1 cellular context compared by ENCODE assay signal in genomic region chr1:193259619-193260018, GRCh38.
TF ChIP-seq lines count a peak whose summit lies in the region.

No MANE protein-coding gene starts in this region.

TF ChIP-seq in GM23338, 12 proteins besides CTCF, POLR2A, EP300 and RAD21 (continued from another document):
- TF ChIP-seq, protein P1, sequence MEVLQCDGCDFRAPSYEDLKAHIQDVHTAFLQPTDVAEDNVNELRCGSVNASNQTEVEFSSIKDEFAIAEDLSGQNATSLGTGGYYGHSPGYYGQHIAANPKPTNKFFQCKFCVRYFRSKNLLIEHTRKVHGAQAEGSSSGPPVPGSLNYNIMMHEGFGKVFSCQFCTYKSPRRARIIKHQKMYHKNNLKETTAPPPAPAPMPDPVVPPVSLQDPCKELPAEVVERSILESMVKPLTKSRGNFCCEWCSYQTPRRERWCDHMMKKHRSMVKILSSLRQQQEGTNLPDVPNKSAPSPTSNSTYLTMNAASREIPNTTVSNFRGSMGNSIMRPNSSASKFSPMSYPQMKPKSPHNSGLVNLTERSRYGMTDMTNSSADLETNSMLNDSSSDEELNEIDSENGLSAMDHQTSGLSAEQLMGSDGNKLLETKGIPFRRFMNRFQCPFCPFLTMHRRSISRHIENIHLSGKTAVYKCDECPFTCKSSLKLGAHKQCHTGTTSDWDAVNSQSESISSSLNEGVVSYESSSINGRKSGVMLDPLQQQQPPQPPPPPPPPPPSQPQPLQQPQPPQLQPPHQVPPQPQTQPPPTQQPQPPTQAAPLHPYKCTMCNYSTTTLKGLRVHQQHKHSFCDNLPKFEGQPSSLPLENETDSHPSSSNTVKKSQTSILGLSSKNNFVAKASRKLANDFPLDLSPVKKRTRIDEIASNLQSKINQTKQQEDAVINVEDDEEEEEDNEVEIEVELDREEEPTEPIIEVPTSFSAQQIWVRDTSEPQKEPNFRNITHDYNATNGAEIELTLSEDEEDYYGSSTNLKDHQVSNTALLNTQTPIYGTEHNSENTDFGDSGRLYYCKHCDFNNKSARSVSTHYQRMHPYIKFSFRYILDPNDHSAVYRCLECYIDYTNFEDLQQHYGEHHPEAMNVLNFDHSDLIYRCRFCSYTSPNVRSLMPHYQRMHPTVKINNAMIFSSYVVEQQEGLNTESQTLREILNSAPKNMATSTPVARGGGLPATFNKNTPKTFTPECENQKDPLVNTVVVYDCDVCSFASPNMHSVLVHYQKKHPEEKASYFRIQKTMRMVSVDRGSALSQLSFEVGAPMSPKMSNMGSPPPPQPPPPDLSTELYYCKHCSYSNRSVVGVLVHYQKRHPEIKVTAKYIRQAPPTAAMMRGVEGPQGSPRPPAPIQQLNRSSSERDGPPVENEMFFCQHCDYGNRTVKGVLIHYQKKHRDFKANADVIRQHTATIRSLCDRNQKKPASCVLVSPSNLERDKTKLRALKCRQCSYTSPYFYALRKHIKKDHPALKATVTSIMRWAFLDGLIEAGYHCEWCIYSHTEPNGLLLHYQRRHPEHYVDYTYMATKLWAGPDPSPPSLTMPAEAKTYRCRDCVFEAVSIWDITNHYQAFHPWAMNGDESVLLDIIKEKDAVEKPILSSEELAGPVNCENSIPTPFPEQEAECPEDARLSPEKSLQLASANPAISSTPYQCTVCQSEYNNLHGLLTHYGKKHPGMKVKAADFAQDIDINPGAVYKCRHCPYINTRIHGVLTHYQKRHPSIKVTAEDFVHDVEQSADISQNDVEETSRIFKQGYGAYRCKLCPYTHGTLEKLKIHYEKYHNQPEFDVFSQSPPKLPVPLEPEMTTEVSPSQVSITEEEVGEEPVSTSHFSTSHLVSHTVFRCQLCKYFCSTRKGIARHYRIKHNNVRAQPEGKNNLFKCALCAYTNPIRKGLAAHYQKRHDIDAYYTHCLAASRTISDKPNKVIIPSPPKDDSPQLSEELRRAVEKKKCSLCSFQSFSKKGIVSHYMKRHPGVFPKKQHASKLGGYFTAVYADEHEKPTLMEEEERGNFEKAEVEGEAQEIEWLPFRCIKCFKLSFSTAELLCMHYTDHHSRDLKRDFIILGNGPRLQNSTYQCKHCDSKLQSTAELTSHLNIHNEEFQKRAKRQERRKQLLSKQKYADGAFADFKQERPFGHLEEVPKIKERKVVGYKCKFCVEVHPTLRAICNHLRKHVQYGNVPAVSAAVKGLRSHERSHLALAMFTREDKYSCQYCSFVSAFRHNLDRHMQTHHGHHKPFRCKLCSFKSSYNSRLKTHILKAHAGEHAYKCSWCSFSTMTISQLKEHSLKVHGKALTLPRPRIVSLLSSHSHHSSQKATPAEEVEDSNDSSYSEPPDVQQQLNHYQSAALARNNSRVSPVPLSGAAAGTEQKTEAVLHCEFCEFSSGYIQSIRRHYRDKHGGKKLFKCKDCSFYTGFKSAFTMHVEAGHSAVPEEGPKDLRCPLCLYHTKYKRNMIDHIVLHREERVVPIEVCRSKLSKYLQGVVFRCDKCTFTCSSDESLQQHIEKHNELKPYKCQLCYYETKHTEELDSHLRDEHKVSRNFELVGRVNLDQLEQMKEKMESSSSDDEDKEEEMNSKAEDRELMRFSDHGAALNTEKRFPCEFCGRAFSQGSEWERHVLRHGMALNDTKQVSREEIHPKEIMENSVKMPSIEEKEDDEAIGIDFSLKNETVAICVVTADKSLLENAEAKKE (CRISPR knock-in tag; IDR thresholded peaks at IDR 0.05): no peak
